1 cellular context compared by ENCODE assay signal in genomic region chr17:75046583-75047289, GRCh38.
TF ChIP-seq lines count a peak whose summit lies in the region.

TSS of gene ATP5PD (minus strand) at chr17:75046969. CDS start at chr17:75042650, 4,319 bp downstream.
TSS of gene KCTD2 (plus strand) at chr17:75047225. CDS start at chr17:75047251, 26 bp downstream.

TF ChIP-seq in HepG2, 621 proteins besides CTCF, POLR2A, EP300 and RAD21 (continued from another document and continues in another):
- TF ChIP-seq FOXO4 (CRISPR knock-in tag; conservative IDR thresholded peaks at IDR 0.05) = no peak
- peak; percentile 48; the same call in 1 of the 2 replicates for TF ChIP-seq ZKSCAN8 (CRISPR knock-in tag; IDR thresholded peaks at IDR 0.05; ENCODE audit: borderline replicate concordance)
- no peak for TF ChIP-seq SOX6 (IDR thresholded peaks at IDR 0.05)
- TF ChIP-seq SOX6 (CRISPR knock-in tag; IDR thresholded peaks at IDR 0.05) = peak; percentile 67
- TF ChIP-seq DZIP1 (CRISPR knock-in tag; IDR thresholded peaks at IDR 0.05) = 0 out of 2 replicates have a peak, but pooled peaks have one; percentile 75
- peak; percentile 87; the same call in 1 of the 2 replicates for TF ChIP-seq SALL1 (CRISPR knock-in tag; IDR thresholded peaks at IDR 0.05)
- TF ChIP-seq ZNF274 (CRISPR knock-in tag; IDR thresholded peaks at IDR 0.05) = peak; percentile 90
- peak; percentile 73 for TF ChIP-seq AHR (CRISPR knock-in tag; IDR thresholded peaks at IDR 0.05)
- TF ChIP-seq ONECUT2 (CRISPR knock-in tag; IDR thresholded peaks at IDR 0.05) = no peak
- TF ChIP-seq ZBTB10 (CRISPR knock-in tag; IDR thresholded peaks at IDR 0.05; ENCODE audit: borderline replicate concordance) = no peak
- 0 out of 2 replicates have a peak, but pooled peaks have one; percentile 29 for TF ChIP-seq ZNF615 (CRISPR knock-in tag; IDR thresholded peaks at IDR 0.05; ENCODE audit: borderline replicate concordance)
- peak; percentile 17; the same call in 1 of the 2 replicates for TF ChIP-seq USF2 (IDR thresholded peaks at IDR 0.05; ENCODE audit: low read depth, low read length)
- TF ChIP-seq USF2 (CRISPR knock-in tag; IDR thresholded peaks at IDR 0.05; ENCODE audit: borderline replicate concordance) = no peak; the same call in 1 of the 2 replicates
- no peak for TF ChIP-seq GLMP (CRISPR knock-in tag; IDR thresholded peaks at IDR 0.05; ENCODE audit: borderline replicate concordance)
- no peak; the same call in none of the 2 replicates for TF ChIP-seq ZNF160 (CRISPR knock-in tag; IDR thresholded peaks at IDR 0.05)
- peak; percentile 50; the same call in 1 of the 2 replicates for TF ChIP-seq KDM4B (CRISPR knock-in tag; IDR thresholded peaks at IDR 0.05)
- TF ChIP-seq ZNF580 (CRISPR knock-in tag; IDR thresholded peaks at IDR 0.05; ENCODE audit: borderline replicate concordance, low read depth) = peak; percentile 79; the same call in 1 of the 2 replicates
- TF ChIP-seq ZFP37 (CRISPR knock-in tag; IDR thresholded peaks at IDR 0.05; ENCODE audit: borderline replicate concordance) = no peak
- no peak for TF ChIP-seq ZNF253 (CRISPR knock-in tag; IDR thresholded peaks at IDR 0.05; ENCODE audit: borderline replicate concordance)
- peak; percentile 35; the same call in 1 of the 2 replicates for TF ChIP-seq CAMTA2 (CRISPR knock-in tag; IDR thresholded peaks at IDR 0.05; ENCODE audit: borderline replicate concordance)
- peak; percentile 96 for TF ChIP-seq PHF8 (CRISPR knock-in tag; IDR thresholded peaks at IDR 0.05)
- TF ChIP-seq ZNF503 (CRISPR knock-in tag; IDR thresholded peaks at IDR 0.05) = 0 out of 2 replicates have a peak, but pooled peaks have one; percentile 39
- TF ChIP-seq THYN1 (CRISPR knock-in tag; IDR thresholded peaks at IDR 0.05; ENCODE audit: borderline replicate concordance, low read depth) = no peak
- TF ChIP-seq KDM2A (CRISPR knock-in tag; IDR thresholded peaks at IDR 0.05; ENCODE audit: borderline replicate concordance, low read depth) = peak; percentile 97
- peak; percentile 23 for TF ChIP-seq CBX1 (IDR thresholded peaks at IDR 0.05; ENCODE audit: low read depth)
- TF ChIP-seq ZKSCAN1 (IDR thresholded peaks at IDR 0.05; ENCODE audit: low read length) = no peak; the same call in 1 of the 2 replicates
- no peak for TF ChIP-seq NBN (conservative IDR thresholded peaks at IDR 0.05)
- peak; percentile 79; the same call in 1 of the 2 replicates for TF ChIP-seq E2F5 (CRISPR knock-in tag; conservative IDR thresholded peaks at IDR 0.05)
- no peak; the same call in 1 of the 2 replicates for TF ChIP-seq ZNF333 (CRISPR knock-in tag; IDR thresholded peaks at IDR 0.05; ENCODE audit: borderline replicate concordance)
- peak; percentile 97; the same call in 1 of the 2 replicates for TF ChIP-seq ZNF678 (CRISPR knock-in tag; IDR thresholded peaks at IDR 0.05)
- 0 out of 2 replicates have a peak, but pooled peaks have one; percentile 43 for TF ChIP-seq HOXA5 (CRISPR knock-in tag; IDR thresholded peaks at IDR 0.05)
- TF ChIP-seq ZNF781 (CRISPR knock-in tag; IDR thresholded peaks at IDR 0.05; ENCODE audit: borderline replicate concordance, not compliant biosample characterization) = no peak
- TF ChIP-seq GTF3A (CRISPR knock-in tag; conservative IDR thresholded peaks at IDR 0.05) = no peak; the same call in 1 of the 2 replicates
- TF ChIP-seq ZNF230 (CRISPR knock-in tag; IDR thresholded peaks at IDR 0.05) = peak; percentile 86; the same call in 1 of the 2 replicates
- 0 out of 2 replicates have a peak, but pooled peaks have one; percentile 66 for TF ChIP-seq ZNF30 (CRISPR knock-in tag; IDR thresholded peaks at IDR 0.05)
- peak; percentile 36; the same call in 1 of the 2 replicates for TF ChIP-seq PITX1 (CRISPR knock-in tag; IDR thresholded peaks at IDR 0.05)
- no peak for TF ChIP-seq NFRKB (IDR thresholded peaks at IDR 0.05)
- no peak for TF ChIP-seq KAT2B (IDR thresholded peaks at IDR 0.05; ENCODE audit: borderline replicate concordance, low read depth, low read length)
- no peak for TF ChIP-seq SOX13 (IDR thresholded peaks at IDR 0.05)
- TF ChIP-seq SOX13 (CRISPR knock-in tag; conservative IDR thresholded peaks at IDR 0.05 in 1 of 2, IDR thresholded peaks at IDR 0.05 in 1 of 2) = peak in 1 of 2 experiments; percentile 23; a peak in 1 of 4 replicates
- TF ChIP-seq POLR2G (IDR thresholded peaks at IDR 0.05; ENCODE audit: low read depth, low read length) = peak; percentile 98
- no peak for TF ChIP-seq SP140L (CRISPR knock-in tag; IDR thresholded peaks at IDR 0.05; ENCODE audit: borderline replicate concordance)
- no peak for TF ChIP-seq CSRNP2 (CRISPR knock-in tag; conservative IDR thresholded peaks at IDR 0.05; ENCODE audit: low read depth)
- TF ChIP-seq NR2F2 (IDR thresholded peaks at IDR 0.05; ENCODE audit: borderline replicate concordance, low read depth) = no peak
- TF ChIP-seq POLR2AphosphoS5 (IDR thresholded peaks at IDR 0.05; ENCODE audit: low read depth, low read length) = peak; percentile 98
- TF ChIP-seq ZSCAN22 (CRISPR knock-in tag; IDR thresholded peaks at IDR 0.05) = no peak
- TF ChIP-seq ZNF17 (CRISPR knock-in tag; IDR thresholded peaks at IDR 0.05) = no peak
- TF ChIP-seq ZNF816 (CRISPR knock-in tag; IDR thresholded peaks at IDR 0.05; ENCODE audit: borderline replicate concordance) = no peak; the same call in 1 of the 2 replicates
- no peak for TF ChIP-seq ZNF232 (CRISPR knock-in tag; IDR thresholded peaks at IDR 0.05; ENCODE audit: borderline replicate concordance)
- peak; percentile 87 for TF ChIP-seq HNRNPL (IDR thresholded peaks at IDR 0.05; ENCODE audit: low read depth, low read length)
- peak; percentile 92 for TF ChIP-seq ZNF891 (CRISPR knock-in tag; IDR thresholded peaks at IDR 0.05)
- TF ChIP-seq ZNF264 (CRISPR knock-in tag; IDR thresholded peaks at IDR 0.05) = no peak
